24 cellular contexts compared by ENCODE assay signal in genomic region chr1:200211157-200211556, GRCh38.
DNase-seq lines count a peak whose midpoint lies in the region; ATAC-seq and TF ChIP-seq lines count a peak whose summit lies in the region.
"Had no signal": no experiment of that assay in that cellular context is flagged by ENCODE, and none has a peak within 500 bp of the region (broad histone marks: within the 10 kb centered on the region; RNA-seq: fewer than 3 reads in every experiment).

No MANE protein-coding gene starts in this region.

- DNase-seq in EH (ENCODE audit: low read depth), result peak; percentile 72
- DNase-seq in MG63, result peak; percentile 33
- peak; percentile 71 for DNase-seq in mammary epithelial cell
- DNase-seq in mesenchymal stem cell, result peak; percentile 50
- DNase-seq in AG08395 (ENCODE audit: low spot score), result no peak
- no peak for DNase-seq in activated naive CD4-positive, alpha-beta T cell treated with anti-CD3 and anti-CD28 coated beads, Interleukin-2, amount 50 U/mL, for 72 hours (ENCODE audit: low spot score in 2 of 2)
- DNase-seq in GM20000 (ENCODE audit: low spot score), result no peak
- DNase-seq: activated CD4-positive, alpha-beta T cell treated with anti-CD3 and anti-CD28 coated beads, Interleukin-2, amount 10 ng/mL, durations not matched to agents 7 days and 5 days; activated naive CD8-positive, alpha-beta T cell treated with anti-CD3 and anti-CD28 coated beads for 36 hours; CD4-positive, alpha-beta memory T cell; gastrocnemius medialis; H9; hypothalamus; kidney glomerular epithelial cell; MM.1S; natural killer cell; NCI-H748 treated with DMSO at 0.1 percent for 48 hours; right lobe of liver; stimulated activated naive CD4-positive, alpha-beta T cell; T-helper 2 cell; thyroid gland had no signal

- H3K27me3 ChIP-seq in MG63 (no peaks in the 10 kb centered on the region), mammary epithelial cell (ENCODE audit: insufficient read depth, low read length) (peaks cover 4% of the 10 kb centered on the region), mesenchymal stem cell (ENCODE audit: control insufficient read depth in 1 of 2, insufficient read depth in 1 of 2, low read length in 2 of 2) (no peaks in the 10 kb centered on the region)
- H3K27me3 ChIP-seq: gastrocnemius medialis, right lobe of liver, thyroid gland had no signal

- no peak overlapping the region for H2BK15ac ChIP-seq in mesenchymal stem cell (ENCODE audit: low read depth, poor library complexity, severe bottlenecking)

- no peak overlapping the region for H2BK120ac ChIP-seq in mesenchymal stem cell (ENCODE audit: low read depth, low read length)

- ATAC-seq in HG02870 (IDR thresholded peaks at IDR 0.05; ENCODE audit: unreplicated experiment), result no peak
- no peak for ATAC-seq in activated naive CD4-positive, alpha-beta T cell treated with anti-CD3 and anti-CD28 coated beads, Interleukin-2, amount 50 U/mL, for 72 hours
- ATAC-seq: gastrocnemius medialis, natural killer cell, right lobe of liver had no signal

- H3K36me3 Mint-ChIP-seq in activated naive CD4-positive, alpha-beta T cell treated with anti-CD3 and anti-CD28 coated beads, Interleukin-2, amount 50 U/mL, for 72 hours, result peaks cover 0 to 5% of the 10 kb centered on the region in 2 donors
- H3K36me3 Mint-ChIP-seq: natural killer cell had no signal

- H4K8ac ChIP-seq in mesenchymal stem cell (ENCODE audit: low read length), result no peak overlapping the region

- no peak overlapping the region for H3K18ac ChIP-seq in mesenchymal stem cell (ENCODE audit: low read depth in 1 of 2, low read length in 2 of 2)

- H2AK5ac ChIP-seq in mesenchymal stem cell (ENCODE audit: low read length, severe bottlenecking), result no peak overlapping the region

- H2AFZ ChIP-seq in mammary epithelial cell (ENCODE audit: low read depth, low read length), result no peak overlapping the region
- no peak overlapping the region for H2AFZ ChIP-seq in mesenchymal stem cell (ENCODE audit: low read depth, low read length)

- H3K4me1 ChIP-seq in mammary epithelial cell (ENCODE audit: insufficient read depth, low read length) (peaks cover 5% of the 10 kb centered on the region), mesenchymal stem cell (ENCODE audit: control insufficient read depth, insufficient read depth, low read depth, low read length) (peaks cover 2% of the 10 kb centered on the region)
- H3K4me1 ChIP-seq: gastrocnemius medialis, right lobe of liver, thyroid gland had no signal

- no peak overlapping the region for H3K14ac ChIP-seq in mesenchymal stem cell (ENCODE audit: low read length in 2 of 2)

- H2BK5ac ChIP-seq in mesenchymal stem cell (ENCODE audit: low read depth, low read length, poor library complexity, severe bottlenecking), result no peak overlapping the region

- no peak overlapping the region for H2BK12ac ChIP-seq in mesenchymal stem cell (ENCODE audit: low read length in 2 of 2)

- H3K4me2 ChIP-seq in mammary epithelial cell (ENCODE audit: insufficient read depth, low read depth, low read length), result no peak overlapping the region
- H3K4me2 ChIP-seq in mesenchymal stem cell (ENCODE audit: low read length, poor library complexity, severe bottlenecking), result no peak overlapping the region

- 55% methylated on average over 7 of the region's 7 CpGs for WGBS in mammary epithelial cell (ENCODE audit: low coverage, missing lambda C conversion rate)
- WGBS in mesenchymal stem cell, result 77% methylated on average over 6 of the region's 7 CpGs

- no peak overlapping the region for H4K91ac ChIP-seq in mesenchymal stem cell (ENCODE audit: low read length)

- H3K4me3 ChIP-seq in MG63 (no peak overlapping the region), mammary epithelial cell (replicated peaks in 1 of 3; ENCODE audit: insufficient read depth in 1 of 3, low read depth in 2 of 3, low read length in 3 of 3) (no peak overlapping the region), mesenchymal stem cell (ENCODE audit: insufficient read depth in 1 of 2, low read depth in 1 of 2, low read length in 2 of 2) (no peak overlapping the region)
- H3K4me3 ChIP-seq: gastrocnemius medialis, right lobe of liver, thyroid gland had no signal

- H3K36me3 ChIP-seq in MG63, result no peaks in the 10 kb centered on the region
- no peaks in the 10 kb centered on the region for H3K36me3 ChIP-seq in mammary epithelial cell (ENCODE audit: insufficient read depth, low read length)
- no peaks in the 10 kb centered on the region for H3K36me3 ChIP-seq in mesenchymal stem cell (ENCODE audit: control insufficient read depth in 1 of 2, insufficient read depth in 2 of 2, low read depth in 1 of 2, low read length in 2 of 2)
- H3K36me3 ChIP-seq: gastrocnemius medialis, right lobe of liver, thyroid gland had no signal

- intact Hi-C loops in mammary epithelial cell (cut with micrococcal nuclease), result no loop called here

- no peak overlapping the region for H3K27ac Mint-ChIP-seq in activated naive CD4-positive, alpha-beta T cell treated with anti-CD3 and anti-CD28 coated beads, Interleukin-2, amount 50 U/mL, for 72 hours
- H3K27ac Mint-ChIP-seq: activated CD4-positive, alpha-beta T cell treated with anti-CD3 and anti-CD28 coated beads, Interleukin-2, amount 10 ng/mL, durations not matched to agents 7 days and 5 days; activated naive CD8-positive, alpha-beta T cell treated with anti-CD3 and anti-CD28 coated beads for 36 hours; CD4-positive, alpha-beta memory T cell; dendritic cell treated with granulocyte-macrophage colony-stimulating factor and Interleukin-4, amounts not matched to agents 40 ng/mL and 50 ng/mL, for 4 days; H9; natural killer cell had no signal

- CTCF ChIA-PET in mammary epithelial cell (lab: Charles Lee; ENCODE audit: low non-redundant PET), result interaction anchor here (0.6 kb wide), 1 partner anchor 72 kb away, joined by 3 read pairs; no protein-coding TSS in a partner anchor

- TF ChIP-seq CTCF in mammary epithelial cell (conservative IDR thresholded peaks at IDR 0.05 in 1 of 2, IDR thresholded peaks at IDR 0.05 in 1 of 2; ENCODE audit: extremely low read depth in 1 of 2, insufficient read depth in 1 of 2, low read depth in 1 of 2, low read length in 2 of 2) (no peak), GM20000 (IDR thresholded peaks at IDR 0.05; ENCODE audit: extremely low read depth, missing control alignments) (no peak)

- H3K9me3 ChIP-seq in MG63 (peaks cover 7% of the 10 kb centered on the region), mammary epithelial cell (replicated peaks; ENCODE audit: insufficient read depth, low read length) (no peaks in the 10 kb centered on the region), mesenchymal stem cell (ENCODE audit: control insufficient read depth, low read length) (no peaks in the 10 kb centered on the region)
- H3K9me3 ChIP-seq: gastrocnemius medialis, right lobe of liver, thyroid gland had no signal

- in situ Hi-C loops in mammary epithelial cell (cut with MboI; ENCODE audit: low sequenced_read_pairs in 2 of 2), result no loop called here

- BruUV-seq in mammary epithelial cell (replicated peaks; lab: Mats Ljungman, UMichigan), result no TSS peak

- no peak overlapping the region for H3K23ac ChIP-seq in mesenchymal stem cell (ENCODE audit: low read length in 2 of 2)

- peaks cover 3 to 15% of the 10 kb centered on the region in 2 donors for H3K9me3 Mint-ChIP-seq in activated naive CD4-positive, alpha-beta T cell treated with anti-CD3 and anti-CD28 coated beads, Interleukin-2, amount 50 U/mL, for 72 hours
- H3K9me3 Mint-ChIP-seq: natural killer cell had no signal

- H4K20me1 ChIP-seq in mammary epithelial cell (ENCODE audit: insufficient read depth, low read length), result no peaks in the 10 kb centered on the region

- H3K79me1 ChIP-seq in mesenchymal stem cell (replicated peaks; ENCODE audit: low read length, poor library complexity, severe bottlenecking), result no peaks in the 10 kb centered on the region

- no peaks in the 10 kb centered on the region for H3K79me2 ChIP-seq in mammary epithelial cell (ENCODE audit: insufficient read depth, low read length)

- H3K4ac ChIP-seq in mesenchymal stem cell (ENCODE audit: low read depth in 1 of 2, low read length in 2 of 2), result no peak overlapping the region

- no peak overlapping the region for H3K9ac ChIP-seq in mammary epithelial cell (ENCODE audit: insufficient read depth, low read length)
- H3K9ac ChIP-seq in mesenchymal stem cell (ENCODE audit: low read length), result peak overlapping the region; percentile 43

- dilution Hi-C loops in mammary epithelial cell (cut with HindIII; ENCODE audit: low sequenced_read_pairs), result no loop called here

- H3K27ac ChIP-seq in mammary epithelial cell (ENCODE audit: insufficient read depth, low read depth, low read length) (no peak overlapping the region), mesenchymal stem cell (ENCODE audit: low read length, poor library complexity, severe bottlenecking) (no peak overlapping the region)
- H3K27ac ChIP-seq: gastrocnemius medialis, right lobe of liver, thyroid gland, VCaP had no signal

Comparison
In these comparisons a context has a peak if more than half of its experiments do, and no peak if none do; other contexts are left out.
1. DNase-seq: peak in EH (single experiment), MG63 (single experiment), mammary epithelial cell (single experiment) and mesenchymal stem cell (single experiment); none in AG08395 (single experiment), activated naive CD4-positive, alpha-beta T cell treated with anti-CD3 and anti-CD28 coated beads, Interleukin-2, amount 50 U/mL, for 72 hours (0 of 2) and GM20000 (single experiment).